ENCODE assay signal across 8 cellular contexts in genomic region chr3:197298858-197299854, GRCh38. TPM values are rescaled to one million over a fixed set of nuclear protein-coding genes. Genes with fewer than 3 reads are reported as not detected.
DNase-seq lines count a peak whose midpoint lies in the region; ATAC-seq and TF ChIP-seq lines count a peak whose summit lies in the region.

No MANE protein-coding gene starts in this region.

- peak; percentile 29 for ATAC-seq in GM18907 (IDR thresholded peaks at IDR 0.05; ENCODE audit: unreplicated experiment)
- ATAC-seq in mucosa of descending colon, result peak; percentile 69
- ATAC-seq in HG02759 (IDR thresholded peaks at IDR 0.05; ENCODE audit: unreplicated experiment), result no peak

- H3K27ac ChIP-seq in endodermal cell (ENCODE audit: low read depth, low read length), result no peak overlapping the region
- H3K27ac ChIP-seq in thyroid gland, result peak overlapping the region; percentile 84 to 97 (median 89)

- peak overlapping the region; percentile 97 for H3K4me3 Mint-ChIP-seq in activated CD4-positive, alpha-beta T cell treated with anti-CD3 and anti-CD28 coated beads, Interleukin-2, amount 10 ng/mL, durations not matched to agents 24 days and 14 days
- H3K4me3 Mint-ChIP-seq in endodermal cell, result peak overlapping the region; percentile 91

- TF ChIP-seq CTCF in AG04449 (IDR thresholded peaks at IDR 0.05; ENCODE audit: insufficient read depth, low read length, missing control alignments) (no peak), endodermal cell (conservative IDR thresholded peaks at IDR 0.05) (no peak), mucosa of descending colon (IDR thresholded peaks at IDR 0.05) (no peak), thyroid gland (IDR thresholded peaks at IDR 0.05) (no peak)

- no peaks in the 10 kb centered on the region for H3K9me3 Mint-ChIP-seq in activated CD4-positive, alpha-beta T cell treated with anti-CD3 and anti-CD28 coated beads, Interleukin-2, amount 10 ng/mL, durations not matched to agents 24 days and 14 days
- no peaks in the 10 kb centered on the region for H3K9me3 Mint-ChIP-seq in endodermal cell

- DNase-seq in AG04449 (ENCODE audit: low read depth, low spot score) (no peak), NCI-H1105 (lab: John Stamatoyannopoulos, UW) (peak; percentile 59), endodermal cell (peak; percentile 87), mucosa of descending colon (peak; percentile 78 to 87 (median 86)), thyroid gland (peak; percentile 67 to 72)
- DNase-seq in activated CD4-positive, alpha-beta T cell treated with anti-CD3 and anti-CD28 coated beads, Interleukin-2, amount 10 ng/mL, durations not matched to agents 24 days and 14 days, result peak; percentile 82

- POLR2A ChIA-PET in AG04449 (lab: Yijun Ruan, JAX), result no interaction called here

- H3K27me3 ChIP-seq in endodermal cell (ENCODE audit: control insufficient read depth, insufficient read depth, low read length, poor library complexity, severe bottlenecking) (peaks cover 48% of the 10 kb centered on the region), thyroid gland (no peaks in the 10 kb centered on the region)

- no peaks in the 10 kb centered on the region for H3K9me3 ChIP-seq in endodermal cell (ENCODE audit: control insufficient read depth, low read length)
- H3K9me3 ChIP-seq in mucosa of descending colon, result no peaks in the 10 kb centered on the region
- no peaks in the 10 kb centered on the region for H3K9me3 ChIP-seq in thyroid gland

- H3K27ac Mint-ChIP-seq in activated CD4-positive, alpha-beta T cell treated with anti-CD3 and anti-CD28 coated beads, Interleukin-2, amount 10 ng/mL, durations not matched to agents 24 days and 14 days, result peak overlapping the region; percentile 98
- H3K27ac Mint-ChIP-seq in endodermal cell, result peak overlapping the region; percentile 79

- intact Hi-C loops in activated CD4-positive, alpha-beta T cell treated with anti-CD3 and anti-CD28 coated beads, Interleukin-2, amount 10 ng/mL, durations not matched to agents 24 days and 14 days (cut with micrococcal nuclease), result loop anchor here (5.0 kb wide), 1 partner anchor 158 kb away; no protein-coding TSS in a partner anchor
- intact Hi-C loops in mucosa of descending colon (cut with DNase I, micrococcal nuclease) (loop anchor here in 1 of 2 donors (5.0 kb wide), 2 partner anchors 73 to 203 kb away; no protein-coding TSS in a partner anchor), thyroid gland (cut with DNase I) (no loop called here)

- WGBS in endodermal cell (ENCODE audit: insufficient coverage in 1 of 2, insufficient read length in 1 of 2), 2 experiments, result 17 to 36% methylated on average over 22 to 43 of the region's 43 CpGs
- WGBS in thyroid gland, 2 donors, result 8 to 9% methylated on average over 31 to 39 of the region's 43 CpGs

- H3K36me3 Mint-ChIP-seq in activated CD4-positive, alpha-beta T cell treated with anti-CD3 and anti-CD28 coated beads, Interleukin-2, amount 10 ng/mL, durations not matched to agents 24 days and 14 days (ENCODE audit: low read depth), result peaks cover 16% of the 10 kb centered on the region
- H3K36me3 Mint-ChIP-seq in endodermal cell (ENCODE audit: low read depth), result peaks cover 19% of the 10 kb centered on the region

- peak in 1 of 2 donors; percentile 37 for TF ChIP-seq POLR2A in thyroid gland (IDR thresholded peaks at IDR 0.05)

- H3K4me1 Mint-ChIP-seq in activated CD4-positive, alpha-beta T cell treated with anti-CD3 and anti-CD28 coated beads, Interleukin-2, amount 10 ng/mL, durations not matched to agents 24 days and 14 days, result peaks cover 25% of the 10 kb centered on the region
- peaks cover 20% of the 10 kb centered on the region for H3K4me1 Mint-ChIP-seq in endodermal cell

- H3K9ac ChIP-seq in endodermal cell (ENCODE audit: extremely low read depth, low read length, poor library complexity, severe bottlenecking), result peak overlapping the region; percentile 84

- H3K36me3 ChIP-seq in endodermal cell (ENCODE audit: control insufficient read depth, insufficient read depth, low read length) (peaks cover 21% of the 10 kb centered on the region), mucosa of descending colon (ENCODE audit: low read depth) (no peaks in the 10 kb centered on the region), thyroid gland (no peaks in the 10 kb centered on the region)

- peaks cover 35% of the 10 kb centered on the region for H3K27me3 Mint-ChIP-seq in activated CD4-positive, alpha-beta T cell treated with anti-CD3 and anti-CD28 coated beads, Interleukin-2, amount 10 ng/mL, durations not matched to agents 24 days and 14 days
- H3K27me3 Mint-ChIP-seq in endodermal cell (ENCODE audit: insufficient read depth), result peaks cover 47% of the 10 kb centered on the region

- no peaks in the 10 kb centered on the region for H3K4me1 ChIP-seq in endodermal cell (ENCODE audit: control insufficient read depth, insufficient read depth, low read length)
- peaks cover 15% of the 10 kb centered on the region for H3K4me1 ChIP-seq in mucosa of descending colon (ENCODE audit: low read depth)
- H3K4me1 ChIP-seq in thyroid gland, result peaks cover 14 to 19% of the 10 kb centered on the region in 2 donors

- H3K4me3 ChIP-seq in AG04449 (ENCODE audit: low read depth, low read length) (peak overlapping the region; percentile 87), endodermal cell (ENCODE audit: low read length) (peak overlapping the region; percentile 90), mucosa of descending colon (peak overlapping the region; percentile 3), thyroid gland (replicated peaks in 1 of 3) (peak overlapping the region; percentile 9 to 97 (median 54))

- CTCF ChIA-PET in AG04449 (lab: Yijun Ruan, JAX), result no interaction called here

RNA-seq across cellular contexts. Expression of gene DLG1, which starts 0.7 kb away (rescaled TPM):
- total RNA-seq in activated CD4-positive, alpha-beta T cell treated with anti-CD3 and anti-CD28 coated beads, Interleukin-2, amount 10 ng/mL, durations not matched to agents 24 days and 14 days, result 81.1 and 84.1 TPM in 2 replicates
- total RNA-seq in endodermal cell (10 to 100 TPM; 78.7 to 96.9 TPM), mucosa of descending colon (100 to 1,000 TPM; 107 to 163 (median 134) TPM), thyroid gland (100 to 1,000 TPM; 111 to 233 (median 174) TPM)
- 68.2 TPM for polyA plus RNA-seq in endodermal cell (2013, experiment 1 of 2)
- polyA plus RNA-seq in endodermal cell (2013, experiment 2 of 2), result 64.7 TPM

Comparison
In these comparisons a context has a peak if more than half of its experiments do, and no peak if none do; other contexts are left out.
1. H3K4me3 ChIP-seq: peak in every context shown above with its lines; median percentile 90 in endodermal cell; 87 in AG04449; 54 in thyroid gland; 3 in mucosa of descending colon.